ENCODE assay signal across 1 cellular context in the genomic region with DNA sequence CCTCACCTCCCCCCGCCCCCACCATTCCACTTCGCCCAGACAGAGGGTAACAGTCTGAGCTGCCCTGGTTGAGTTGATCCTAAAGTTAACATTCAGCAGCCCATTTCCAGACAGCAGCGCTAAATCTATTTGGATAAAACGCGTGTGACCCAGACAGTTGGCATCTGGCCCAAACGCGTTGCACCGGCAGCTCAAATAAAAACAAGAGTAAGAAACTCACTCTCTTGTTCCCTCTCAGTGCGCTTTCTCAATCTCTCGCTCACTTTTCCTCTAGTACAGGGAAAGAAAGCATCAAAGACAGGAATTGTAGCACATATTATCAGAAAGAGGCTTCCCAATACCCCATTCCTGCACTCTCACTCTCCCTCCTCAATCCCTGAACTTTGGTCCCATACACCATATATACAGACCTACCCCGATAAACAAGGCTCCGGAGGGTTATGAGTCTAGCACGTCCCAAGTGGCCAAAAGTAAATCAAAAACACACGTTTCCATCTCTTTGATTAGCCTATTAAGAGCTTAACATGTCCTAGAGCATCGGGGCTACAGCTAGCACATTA.
TF ChIP-seq lines count a peak whose summit lies in the region.

No MANE protein-coding gene starts in this region.

TF ChIP-seq in HEK293, 187 proteins besides CTCF, POLR2A, EP300 and RAD21 (continued from another document):
- TF ChIP-seq, protein P1, sequence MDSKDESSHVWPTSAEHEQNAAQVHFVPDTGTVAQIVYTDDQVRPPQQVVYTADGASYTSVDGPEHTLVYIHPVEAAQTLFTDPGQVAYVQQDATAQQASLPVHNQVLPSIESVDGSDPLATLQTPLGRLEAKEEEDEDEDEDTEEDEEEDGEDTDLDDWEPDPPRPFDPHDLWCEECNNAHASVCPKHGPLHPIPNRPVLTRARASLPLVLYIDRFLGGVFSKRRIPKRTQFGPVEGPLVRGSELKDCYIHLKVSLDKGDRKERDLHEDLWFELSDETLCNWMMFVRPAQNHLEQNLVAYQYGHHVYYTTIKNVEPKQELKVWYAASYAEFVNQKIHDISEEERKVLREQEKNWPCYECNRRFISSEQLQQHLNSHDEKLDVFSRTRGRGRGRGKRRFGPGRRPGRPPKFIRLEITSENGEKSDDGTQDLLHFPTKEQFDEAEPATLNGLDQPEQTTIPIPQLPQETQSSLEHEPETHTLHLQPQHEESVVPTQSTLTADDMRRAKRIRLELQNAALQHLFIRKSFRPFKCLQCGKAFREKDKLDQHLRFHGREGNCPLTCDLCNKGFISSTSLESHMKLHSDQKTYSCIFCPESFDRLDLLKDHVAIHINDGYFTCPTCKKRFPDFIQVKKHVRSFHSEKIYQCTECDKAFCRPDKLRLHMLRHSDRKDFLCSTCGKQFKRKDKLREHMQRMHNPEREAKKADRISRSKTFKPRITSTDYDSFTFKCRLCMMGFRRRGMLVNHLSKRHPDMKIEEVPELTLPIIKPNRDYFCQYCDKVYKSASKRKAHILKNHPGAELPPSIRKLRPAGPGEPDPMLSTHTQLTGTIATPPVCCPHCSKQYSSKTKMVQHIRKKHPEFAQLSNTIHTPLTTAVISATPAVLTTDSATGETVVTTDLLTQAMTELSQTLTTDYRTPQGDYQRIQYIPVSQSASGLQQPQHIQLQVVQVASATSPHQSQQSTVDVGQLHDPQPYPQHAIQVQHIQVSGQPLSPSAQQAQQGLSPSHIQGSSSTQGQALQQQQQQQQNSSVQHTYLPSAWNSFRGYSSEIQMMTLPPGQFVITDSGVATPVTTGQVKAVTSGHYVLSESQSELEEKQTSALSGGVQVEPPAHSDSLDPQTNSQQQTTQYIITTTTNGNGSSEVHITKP (tag by site-specific recombination; IDR thresholded peaks at IDR 0.05) = peak; percentile 85
- TF ChIP-seq, protein P2, sequence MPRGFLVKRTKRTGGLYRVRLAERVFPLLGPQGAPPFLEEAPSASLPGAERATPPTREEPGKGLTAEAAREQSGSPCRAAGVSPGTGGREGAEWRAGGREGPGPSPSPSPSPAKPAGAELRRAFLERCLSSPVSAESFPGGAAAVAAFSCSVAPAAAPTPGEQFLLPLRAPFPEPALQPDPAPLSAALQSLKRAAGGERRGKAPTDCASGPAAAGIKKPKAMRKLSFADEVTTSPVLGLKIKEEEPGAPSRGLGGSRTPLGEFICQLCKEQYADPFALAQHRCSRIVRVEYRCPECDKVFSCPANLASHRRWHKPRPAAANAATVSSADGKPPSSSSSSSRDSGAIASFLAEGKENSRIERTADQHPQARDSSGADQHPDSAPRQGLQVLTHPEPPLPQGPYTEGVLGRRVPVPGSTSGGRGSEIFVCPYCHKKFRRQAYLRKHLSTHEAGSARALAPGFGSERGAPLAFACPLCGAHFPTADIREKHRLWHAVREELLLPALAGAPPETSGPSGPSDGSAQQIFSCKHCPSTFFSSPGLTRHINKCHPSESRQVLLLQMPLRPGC (tag by site-specific recombination; IDR thresholded peaks at IDR 0.05) = peak; percentile 42; the same call in 1 of the 2 replicates
- TF ChIP-seq ZNF623 (tag by site-specific recombination; IDR thresholded peaks at IDR 0.05) = peak; percentile 14; the same call in 1 of the 2 replicates
- no peak for TF ChIP-seq ZNF16 (tag by site-specific recombination; IDR thresholded peaks at IDR 0.05; ENCODE audit: low read depth)
- TF ChIP-seq ZNF600 (tag by site-specific recombination; IDR thresholded peaks at IDR 0.05) = peak; percentile 85
- peak; percentile 34; the same call in 1 of the 2 replicates for TF ChIP-seq ZFHX2 (tag by site-specific recombination; conservative IDR thresholded peaks at IDR 0.05)
- peak; percentile 56 for TF ChIP-seq WT1 (tag by site-specific recombination; IDR thresholded peaks at IDR 0.05)
